Comparison of ENCODE assay signal across 9 cellular contexts in genomic region chr10:94320285-94320914, GRCh38. TPM values are rescaled to one million over a fixed set of nuclear protein-coding genes. Genes with fewer than 3 reads are reported as not detected.
DNase-seq lines count a peak whose midpoint lies in the region; ATAC-seq and TF ChIP-seq lines count a peak whose summit lies in the region.
"Had no signal": no experiment of that assay in that cellular context is flagged by ENCODE, and none has a peak within 500 bp of the region (broad histone marks: within the 10 kb centered on the region; RNA-seq: fewer than 3 reads in every experiment).

No MANE protein-coding gene starts in this region.

- H3K9me3 ChIP-seq in DOHH2 (ENCODE audit: control insufficient read depth, insufficient read depth, low read length), result no peaks in the 10 kb centered on the region
- H3K9me3 ChIP-seq in OCI-LY1 (ENCODE audit: low read length), result no peaks in the 10 kb centered on the region
- no peaks in the 10 kb centered on the region for H3K9me3 ChIP-seq in naive thymus-derived CD4-positive, alpha-beta T cell (ENCODE audit: control insufficient read depth in 2 of 3, low read length in 3 of 3)

- H3K79me2 ChIP-seq in DOHH2 (ENCODE audit: control insufficient read depth, low read length), result no peaks in the 10 kb centered on the region
- no peaks in the 10 kb centered on the region for H3K79me2 ChIP-seq in OCI-LY1 (ENCODE audit: insufficient read depth, low read length)

- H3F3A ChIP-seq in DOHH2 (ENCODE audit: control insufficient read depth, insufficient read depth), result peaks cover 9% of the 10 kb centered on the region; the same call in 1 of the 2 replicates
- H3F3A ChIP-seq in OCI-LY1 (ENCODE audit: insufficient read depth, low read length), result no peaks in the 10 kb centered on the region

- H3K4me3 ChIP-seq in DOHH2 (ENCODE audit: low read length) (no peak overlapping the region), OCI-LY1 (ENCODE audit: low read depth, low read length, poor library complexity, severe bottlenecking) (no peak overlapping the region)
- H3K4me3 ChIP-seq in naive thymus-derived CD4-positive, alpha-beta T cell (ENCODE audit: low read length), result no peak overlapping the region

- no peaks in the 10 kb centered on the region for H3K4me1 Mint-ChIP-seq in naive thymus-derived CD4-positive, alpha-beta T cell

- no peak overlapping the region for H3K4me3 Mint-ChIP-seq in naive thymus-derived CD4-positive, alpha-beta T cell
- H3K4me3 Mint-ChIP-seq: activated naive CD8-positive, alpha-beta T cell had no signal

- no peak overlapping the region for H3K27ac ChIP-seq in DOHH2 (ENCODE audit: low read depth, low read length)
- H3K27ac ChIP-seq in OCI-LY1 (ENCODE audit: low read depth, low read length, poor library complexity, severe bottlenecking), result no peak overlapping the region
- no peak overlapping the region for H3K27ac ChIP-seq in naive thymus-derived CD4-positive, alpha-beta T cell (ENCODE audit: low read depth, low read length)

- H3K9ac ChIP-seq in OCI-LY1 (ENCODE audit: low read length), result no peak overlapping the region

- H3K36me3 ChIP-seq in DOHH2 (ENCODE audit: control insufficient read depth, low read length) (peaks cover 31% of the 10 kb centered on the region), OCI-LY1 (ENCODE audit: insufficient read depth, low read length) (no peaks in the 10 kb centered on the region)
- H3K36me3 ChIP-seq in naive thymus-derived CD4-positive, alpha-beta T cell (ENCODE audit: control insufficient read depth in 2 of 3, insufficient read depth in 3 of 3, low read length in 3 of 3), result peaks cover 0 to 6% (median 0%) of the 10 kb centered on the region in 3 experiments

- intact Hi-C loops in naive thymus-derived CD4-positive, alpha-beta T cell (cut with micrococcal nuclease), result loop anchor here (1.0 to 5.0 kb wide), 3 partner anchors 40 to 618 kb away; partner anchors contain the start of gene FRA10AC1 (in 1 of the 2)

- CTCF ChIA-PET in naive thymus-derived CD4-positive, alpha-beta T cell (lab: Charles Lee), result interaction anchor here (0.6 to 1.9 kb wide), 8 partner anchors 12 to 909 kb away, joined by 3 to 11 read pairs (median 4); no protein-coding TSS in a partner anchor

- ATAC-seq in HG03439 (IDR thresholded peaks at IDR 0.05; ENCODE audit: unreplicated experiment) (peak; percentile 72), esophagus mucosa (peak; percentile 47)
- peak; percentile 41 for ATAC-seq in naive thymus-derived CD4-positive, alpha-beta T cell

- no peaks in the 10 kb centered on the region for H3K4me1 ChIP-seq in DOHH2 (ENCODE audit: control insufficient read depth, low read length)
- H3K4me1 ChIP-seq in OCI-LY1 (ENCODE audit: insufficient read depth, low read length, severe bottlenecking), result no peaks in the 10 kb centered on the region
- no peaks in the 10 kb centered on the region for H3K4me1 ChIP-seq in naive thymus-derived CD4-positive, alpha-beta T cell (ENCODE audit: control insufficient read depth in 2 of 2, insufficient read depth in 2 of 2, low read length in 2 of 2)

- peaks cover 0 to 19% (median 0%) of the 10 kb centered on the region in 5 donors for H3K36me3 Mint-ChIP-seq in naive thymus-derived CD4-positive, alpha-beta T cell
- H3K36me3 Mint-ChIP-seq: activated naive CD8-positive, alpha-beta T cell had no signal

- POLR2A ChIA-PET in naive thymus-derived CD4-positive, alpha-beta T cell (lab: Charles Lee), result no interaction called here

- H2AFZ ChIP-seq in OCI-LY1 (ENCODE audit: low read length), result no peak overlapping the region

- H3K9me2 ChIP-seq in DOHH2 (replicated peaks; ENCODE audit: control insufficient read depth, low read length), result no peaks in the 10 kb centered on the region
- H3K9me2 ChIP-seq in OCI-LY1 (ENCODE audit: low read depth, low read length), result no peaks in the 10 kb centered on the region

- H4K20me1 ChIP-seq in DOHH2 (ENCODE audit: control insufficient read depth, insufficient read depth, low read depth, low read length) (peaks cover 7% of the 10 kb centered on the region; the same call in 1 of the 2 replicates), OCI-LY1 (ENCODE audit: insufficient read depth, low read length) (no peaks in the 10 kb centered on the region)

- H3K4me2 ChIP-seq in DOHH2 (ENCODE audit: low read length) (no peak overlapping the region), OCI-LY1 (ENCODE audit: low read length) (no peak overlapping the region)

- H3K27me3 Mint-ChIP-seq in naive thymus-derived CD4-positive, alpha-beta T cell, result no peaks in the 10 kb centered on the region
- H3K27me3 Mint-ChIP-seq: activated naive CD8-positive, alpha-beta T cell had no signal

- H3K27me3 ChIP-seq in DOHH2 (ENCODE audit: control insufficient read depth, low read length) (no peaks in the 10 kb centered on the region), OCI-LY1 (ENCODE audit: insufficient read depth, low read length) (no peaks in the 10 kb centered on the region)
- no peaks in the 10 kb centered on the region for H3K27me3 ChIP-seq in naive thymus-derived CD4-positive, alpha-beta T cell (ENCODE audit: control insufficient read depth in 2 of 2, insufficient read depth in 2 of 2, low read length in 2 of 2)

- no peaks in the 10 kb centered on the region for H3K9me3 Mint-ChIP-seq in naive thymus-derived CD4-positive, alpha-beta T cell

- peak overlapping the region in 1 of 9 donors; percentile 19 for H3K27ac Mint-ChIP-seq in naive thymus-derived CD4-positive, alpha-beta T cell
- H3K27ac Mint-ChIP-seq: activated naive CD8-positive, alpha-beta T cell had no signal

- DNase-seq in activated CD8-positive, alpha-beta memory T cell treated with anti-CD3 and anti-CD28 coated beads, Interleukin-2, amount 50 U/mL, for 48 hours, result peak; percentile 85
- DNase-seq in naive thymus-derived CD4-positive, alpha-beta T cell, result peak; percentile 15 to 57 (median 40)
- DNase-seq in stimulated activated naive CD4-positive, alpha-beta T cell (lab: John Stamatoyannopoulos, UW), result peak; percentile 6 to 52 (median 21)
- DNase-seq in HuH-7.5 (ENCODE audit: low spot score), result no peak

- peak; percentile 75 for TF ChIP-seq CTCF in DOHH2 (IDR thresholded peaks at IDR 0.05; ENCODE audit: low read depth, low read length, poor library complexity, severe bottlenecking)
- TF ChIP-seq CTCF in OCI-LY1 (IDR thresholded peaks at IDR 0.05; ENCODE audit: low read length), result peak; percentile 44

RNA-seq across cellular contexts. Expression of gene NOC3L, which starts 42.3 kb away (rescaled TPM):
- total RNA-seq in esophagus mucosa, result 11.8 TPM
- 10 to 100 TPM in 4 of 5 experiments, 1 to 10 TPM in 1; 8.6 to 28.8 (median 24.8) TPM for total RNA-seq in naive thymus-derived CD4-positive, alpha-beta T cell
- 10 to 100 TPM in 1 of 2 donors, 1 to 10 TPM in 1; 8.0 to 10.1 TPM for polyA plus RNA-seq in naive thymus-derived CD4-positive, alpha-beta T cell
